8 cellular contexts compared by ENCODE assay signal in genomic region chr2:75466708-75467311, GRCh38.
DNase-seq lines count a peak whose midpoint lies in the region; ATAC-seq and TF ChIP-seq lines count a peak whose summit lies in the region.

No MANE protein-coding gene starts in this region.

- peaks cover 3 to 12% (median 6%) of the 10 kb centered on the region in 3 donors for H3K27me3 Mint-ChIP-seq in CD14-positive monocyte (ENCODE audit: low read depth in 3 of 3)
- peaks cover 13% of the 10 kb centered on the region for H3K27me3 Mint-ChIP-seq in progenitor cell of endocrine pancreas

- H3K4me1 ChIP-seq in colonic mucosa = no peaks in the 10 kb centered on the region

- H3K9me3 ChIP-seq in colonic mucosa = no peaks in the 10 kb centered on the region

- H3K4me3 Mint-ChIP-seq in CD14-positive monocyte (no peak overlapping the region), progenitor cell of endocrine pancreas (ENCODE audit: low read depth) (no peak overlapping the region)

- no peak overlapping the region for H3K9ac ChIP-seq in colonic mucosa (ENCODE audit: low read depth in 2 of 2, low read length in 2 of 2)

- DNase-seq in CD14-positive monocyte (ENCODE audit: low spot score) (no peak), NCI-H2227 (lab: John Stamatoyannopoulos, UW; ENCODE audit: unreplicated experiment) (peak; percentile 50), colonic mucosa (peak; percentile 32), progenitor cell of endocrine pancreas (ENCODE audit: low spot score, unreplicated experiment) (no peak), C1 segment of cervical spinal cord (lab: John Stamatoyannopoulos, UW) (no peak), activated gamma-delta T cell treated with Interleukin-2 at 50 U/mL for 16 hours (no peak)

- no peaks in the 10 kb centered on the region for H3K36me3 Mint-ChIP-seq in CD14-positive monocyte
- no peaks in the 10 kb centered on the region for H3K36me3 Mint-ChIP-seq in progenitor cell of endocrine pancreas (ENCODE audit: insufficient read depth)

- ATAC-seq in GM18511 (IDR thresholded peaks at IDR 0.05; ENCODE audit: unreplicated experiment) = peak; percentile 47
- no peak for ATAC-seq in GM19452 (IDR thresholded peaks at IDR 0.05; ENCODE audit: unreplicated experiment)

- no peak overlapping the region for H3K27ac Mint-ChIP-seq in CD14-positive monocyte
- H3K27ac Mint-ChIP-seq in progenitor cell of endocrine pancreas = no peak overlapping the region

- no peak overlapping the region for H3K4me3 ChIP-seq in colonic mucosa

- H3K9me3 Mint-ChIP-seq in CD14-positive monocyte (no peaks in the 10 kb centered on the region), progenitor cell of endocrine pancreas (ENCODE audit: low read depth) (no peaks in the 10 kb centered on the region)

- TF ChIP-seq CTCF in CD14-positive monocyte (IDR thresholded peaks at IDR 0.05) (peak; percentile 68), colonic mucosa (IDR thresholded peaks at IDR 0.05) (peak; percentile 22), progenitor cell of endocrine pancreas (IDR thresholded peaks at IDR 0.05; ENCODE audit: unreplicated experiment) (peak; percentile 57)

- H3K4me1 Mint-ChIP-seq in CD14-positive monocyte (no peaks in the 10 kb centered on the region), progenitor cell of endocrine pancreas (ENCODE audit: low read depth) (peaks cover 9% of the 10 kb centered on the region)

- H3K27me3 ChIP-seq in colonic mucosa = no peaks in the 10 kb centered on the region

- intact Hi-C loops in CD14-positive monocyte (cut with micrococcal nuclease) = no loop called here
- intact Hi-C loops in colonic mucosa (cut with DNase I) = no loop called here

- no peak overlapping the region for H3K27ac ChIP-seq in colonic mucosa

- no peaks in the 10 kb centered on the region for H3K36me3 ChIP-seq in colonic mucosa

Comparison
In these comparisons a context has a peak if more than half of its experiments do, and no peak if none do; other contexts are left out.
1. DNase-seq: peak in NCI-H2227 (single experiment) and colonic mucosa (single experiment); none in CD14-positive monocyte (single experiment), progenitor cell of endocrine pancreas (single experiment), C1 segment of cervical spinal cord (0 of 14) and activated gamma-delta T cell treated with Interleukin-2 at 50 U/mL for 16 hours (single experiment).
2. Peak in every context shown above with its lines, with median percentiles within 50 percentile points of each other: CTCF ChIP-seq.